ENCODE assay signal across 7 cellular contexts in genomic region chr10:13537985-13538384, GRCh38. TPM values are rescaled to one million over a fixed set of nuclear protein-coding genes. Genes with fewer than 3 reads are reported as not detected.
"Had no signal": no experiment of that assay in that cellular context is flagged by ENCODE, and none has a peak within 500 bp of the region (broad histone marks: within the 10 kb centered on the region; RNA-seq: fewer than 3 reads in every experiment).

No MANE protein-coding gene starts in this region.

RNA-seq across cellular contexts. Expression of gene BEND7, which starts 9.2 kb away (rescaled TPM):
- total RNA-seq: activated naive CD4-positive, alpha-beta T cell treated with anti-CD3 and anti-CD28 coated beads for 36 hours; activated naive CD4-positive, alpha-beta T cell treated with anti-CD3 and anti-CD28 coated beads, Interleukin-2, amount 50 U/mL, for 72 hours; activated naive CD8-positive, alpha-beta T cell treated with anti-CD3 and anti-CD28 coated beads for 36 hours; activated naive CD8-positive, alpha-beta T cell treated with anti-CD3 and anti-CD28 coated beads, Interleukin-2, amount 10 ng/mL, durations not matched to agents 7 days and 5 days; activated T-helper 1 cell treated with anti-CD3 and anti-CD28 coated beads, Interleukin-12 subunit alpha, Interleukin-12 subunit beta, Interleukin-2, Interleukin-4 antibody, amounts not matched to agents 30 ng/mL and 10 ng/mL and 1 ng/mL, durations not matched to agents 14 hours and 24 hours and 36 hours; activated T-helper 17 cell treated with anti-CD3 and anti-CD28 coated beads, Interleukin-2, amount 50 U/mL, for 72 hours; activated T-helper 2 cell treated with anti-CD3 and anti-CD28 coated beads, Interferon-gamma antibody, Interleukin-2, Interleukin-4, amounts not matched to agents 10 μg/mL and 5 μg/mL and 100 μg/mL, durations not matched to agents 14 hours and 24 hours and 36 hours had no signal
